In the genomic region with DNA sequence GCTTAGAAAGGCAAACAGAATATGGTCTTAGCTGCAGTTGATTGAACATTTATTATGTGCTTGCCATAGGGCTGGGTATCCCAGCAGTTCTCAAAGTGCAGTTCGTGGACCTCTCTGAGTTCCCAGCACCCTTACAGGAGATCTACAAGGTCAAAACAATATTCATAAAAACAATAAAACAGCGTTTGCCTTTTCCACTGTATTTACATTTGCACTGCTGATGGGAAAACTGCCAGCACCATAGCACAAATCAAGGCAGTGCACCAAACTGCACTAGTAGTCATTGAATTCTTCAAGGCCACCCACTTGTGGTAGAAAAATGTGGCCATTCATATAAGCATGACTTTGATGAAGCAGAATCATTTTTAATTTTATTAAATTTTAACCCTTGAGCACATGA, we compare ENCODE assay signal across 17 cellular contexts.
"Had no signal": no experiment of that assay in that cellular context is flagged by ENCODE, and none has a peak within 500 bp of the region (broad histone marks: within the 10 kb centered on the region; RNA-seq: fewer than 3 reads in every experiment).

No MANE protein-coding gene starts in this region.

- H3K4me3 ChIP-seq: gastroesophageal sphincter, lower lobe of right lung, right lobe of liver, testis, uterus had no signal

- H3K27me3 ChIP-seq: gastroesophageal sphincter, right lobe of liver, testis, uterus had no signal

- H3K9me3 ChIP-seq: gastroesophageal sphincter, lower lobe of right lung, right lobe of liver, testis, uterus had no signal

- H3K36me3 ChIP-seq: gastroesophageal sphincter, lower lobe of right lung, right lobe of liver, uterus had no signal

- H3K4me1 ChIP-seq: lower lobe of right lung, right lobe of liver had no signal

- H3K27ac ChIP-seq: epithelial cell of prostate, gastroesophageal sphincter, lower lobe of right lung, right lobe of liver, testis, uterus had no signal

- DNase-seq: activated CD4-positive, alpha-beta T cell treated with anti-CD3 and anti-CD28 coated beads, Interleukin-2, amount 50 U/mL, for 1 hour; activated naive CD4-positive, alpha-beta T cell treated with anti-CD3 and anti-CD28 coated beads for 36 hours; activated T-cell treated with anti-CD3 and anti-CD28 coated beads for 4 hours; caudate nucleus; cortex of kidney; effector memory CD4-positive, alpha-beta T cell; hippocampal formation; lower lobe of right lung; midbrain; naive thymus-derived CD4-positive, alpha-beta T cell; right lobe of liver; T-helper 2 cell; testis had no signal

- ATAC-seq: activated T-helper 17 cell treated with anti-CD3 and anti-CD28 coated beads, Interleukin-2, amount 50 U/mL, for 72 hours; naive thymus-derived CD4-positive, alpha-beta T cell; right lobe of liver had no signal
